ENCODE assay signal across 2 cellular contexts in the genomic region with DNA sequence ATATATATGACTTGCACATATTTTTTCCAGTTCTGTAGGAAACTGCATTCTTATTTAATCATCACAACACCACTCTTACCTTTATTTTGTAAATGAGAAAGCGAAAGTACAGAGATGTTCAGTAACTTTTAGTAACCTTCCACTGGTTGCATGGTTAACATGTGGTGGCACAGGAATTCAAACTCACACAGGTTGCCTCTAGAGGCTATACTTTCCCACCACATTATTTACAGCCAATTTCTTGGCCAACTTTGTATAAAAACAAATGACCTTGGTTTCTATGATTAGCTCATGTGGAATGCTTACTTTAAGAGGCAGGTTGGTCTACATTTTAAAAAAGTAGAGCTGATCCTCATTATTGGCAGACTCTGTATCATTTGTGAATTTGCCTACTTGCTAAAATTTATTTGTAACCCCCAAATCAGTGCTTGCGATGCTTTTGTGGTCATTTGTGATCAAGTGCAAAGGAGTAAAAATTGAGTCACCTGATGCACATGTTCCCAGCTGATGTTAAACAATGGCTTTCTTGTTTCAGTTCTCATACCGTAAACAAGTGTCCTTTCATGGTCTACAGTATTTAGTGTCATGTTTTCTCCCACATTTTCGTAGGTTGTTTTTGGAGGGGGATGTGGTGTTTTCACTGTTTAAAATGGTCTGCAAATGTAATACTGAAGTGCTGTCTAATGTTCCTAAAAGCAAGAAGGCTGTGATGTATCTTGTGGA.
TF ChIP-seq lines count a peak whose summit lies in the region.

No MANE protein-coding gene starts in this region.

TF ChIP-seq in GM12891, 5 proteins besides CTCF, POLR2A, EP300 and RAD21:
- no peak for TF ChIP-seq PAX5 (IDR thresholded peaks at IDR 0.05; ENCODE audit: insufficient read depth, low read length, severe bottlenecking)
- no peak for TF ChIP-seq TAF1 (IDR thresholded peaks at IDR 0.05; ENCODE audit: low read depth, low read length)
- no peak for TF ChIP-seq POU2F2 (IDR thresholded peaks at IDR 0.05; ENCODE audit: low read depth, low read length)
TF ChIP-seq in GM12891: peak in this region for 0.

TF ChIP-seq in GM12878, 131 proteins besides CTCF, POLR2A, EP300 and RAD21:
- TF ChIP-seq, protein P1, sequence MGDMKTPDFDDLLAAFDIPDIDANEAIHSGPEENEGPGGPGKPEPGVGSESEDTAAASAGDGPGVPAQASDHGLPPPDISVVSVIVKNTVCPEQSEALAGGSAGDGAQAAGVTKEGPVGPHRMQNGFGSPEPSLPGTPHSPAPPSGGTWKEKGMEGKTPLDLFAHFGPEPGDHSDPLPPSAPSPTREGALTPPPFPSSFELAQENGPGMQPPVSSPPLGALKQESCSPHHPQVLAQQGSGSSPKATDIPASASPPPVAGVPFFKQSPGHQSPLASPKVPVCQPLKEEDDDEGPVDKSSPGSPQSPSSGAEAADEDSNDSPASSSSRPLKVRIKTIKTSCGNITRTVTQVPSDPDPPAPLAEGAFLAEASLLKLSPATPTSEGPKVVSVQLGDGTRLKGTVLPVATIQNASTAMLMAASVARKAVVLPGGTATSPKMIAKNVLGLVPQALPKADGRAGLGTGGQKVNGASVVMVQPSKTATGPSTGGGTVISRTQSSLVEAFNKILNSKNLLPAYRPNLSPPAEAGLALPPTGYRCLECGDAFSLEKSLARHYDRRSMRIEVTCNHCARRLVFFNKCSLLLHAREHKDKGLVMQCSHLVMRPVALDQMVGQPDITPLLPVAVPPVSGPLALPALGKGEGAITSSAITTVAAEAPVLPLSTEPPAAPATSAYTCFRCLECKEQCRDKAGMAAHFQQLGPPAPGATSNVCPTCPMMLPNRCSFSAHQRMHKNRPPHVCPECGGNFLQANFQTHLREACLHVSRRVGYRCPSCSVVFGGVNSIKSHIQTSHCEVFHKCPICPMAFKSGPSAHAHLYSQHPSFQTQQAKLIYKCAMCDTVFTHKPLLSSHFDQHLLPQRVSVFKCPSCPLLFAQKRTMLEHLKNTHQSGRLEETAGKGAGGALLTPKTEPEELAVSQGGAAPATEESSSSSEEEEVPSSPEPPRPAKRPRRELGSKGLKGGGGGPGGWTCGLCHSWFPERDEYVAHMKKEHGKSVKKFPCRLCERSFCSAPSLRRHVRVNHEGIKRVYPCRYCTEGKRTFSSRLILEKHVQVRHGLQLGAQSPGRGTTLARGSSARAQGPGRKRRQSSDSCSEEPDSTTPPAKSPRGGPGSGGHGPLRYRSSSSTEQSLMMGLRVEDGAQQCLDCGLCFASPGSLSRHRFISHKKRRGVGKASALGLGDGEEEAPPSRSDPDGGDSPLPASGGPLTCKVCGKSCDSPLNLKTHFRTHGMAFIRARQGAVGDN (IDR thresholded peaks at IDR 0.05): peak; percentile 5; the same call in 1 of the 2 replicates
- TF ChIP-seq BMI1 (IDR thresholded peaks at IDR 0.05; ENCODE audit: borderline replicate concordance) (no peak), ZZZ3 (IDR thresholded peaks at IDR 0.05; ENCODE audit: control insufficient read depth, insufficient read length, low read depth) (no peak), IKZF2 (IDR thresholded peaks at IDR 0.05) (peak in 1 of 2 experiments; percentile 9; a peak in 1 of 4 replicates), RUNX3 (IDR thresholded peaks at IDR 0.05; ENCODE audit: low read length) (peak; percentile 22; the same call in 1 of the 2 replicates), CUX1 (IDR thresholded peaks at IDR 0.05; ENCODE audit: insufficient replicate concordance, low read depth, low read length) (peak; percentile 30), FOXK2 (IDR thresholded peaks at IDR 0.05) (peak; percentile 71), MEF2B (IDR thresholded peaks at IDR 0.05; ENCODE audit: partially characterized antibody, poor library complexity, severe bottlenecking) (peak; percentile 81), BHLHE40 (IDR thresholded peaks at IDR 0.05; ENCODE audit: borderline replicate concordance in 1 of 2, low read depth in 2 of 2, low read length in 1 of 2) (peak; percentile 68 to 75; a peak in 3 of 4 replicates), HDAC2 (IDR thresholded peaks at IDR 0.05) (no peak), NBN (IDR thresholded peaks at IDR 0.05) (0 out of 2 replicates have a peak, but pooled peaks have one; percentile 33), MXI1 (IDR thresholded peaks at IDR 0.05; ENCODE audit: low read depth, low read length) (no peak; the same call in 1 of the 2 replicates), MTA2 (IDR thresholded peaks at IDR 0.05; ENCODE audit: low read depth) (peak; percentile 41; the same call in 1 of the 2 replicates), SMAD1 (IDR thresholded peaks at IDR 0.05; ENCODE audit: low read depth, partially characterized antibody) (peak; percentile 15), SKIL (IDR thresholded peaks at IDR 0.05; ENCODE audit: low read depth, poor library complexity, severe bottlenecking) (no peak), BRCA1 (IDR thresholded peaks at IDR 0.05; ENCODE audit: low read depth, low read length) (no peak), RAD51 (IDR thresholded peaks at IDR 0.05) (peak; percentile 84)
- TF ChIP-seq, protein P2, sequence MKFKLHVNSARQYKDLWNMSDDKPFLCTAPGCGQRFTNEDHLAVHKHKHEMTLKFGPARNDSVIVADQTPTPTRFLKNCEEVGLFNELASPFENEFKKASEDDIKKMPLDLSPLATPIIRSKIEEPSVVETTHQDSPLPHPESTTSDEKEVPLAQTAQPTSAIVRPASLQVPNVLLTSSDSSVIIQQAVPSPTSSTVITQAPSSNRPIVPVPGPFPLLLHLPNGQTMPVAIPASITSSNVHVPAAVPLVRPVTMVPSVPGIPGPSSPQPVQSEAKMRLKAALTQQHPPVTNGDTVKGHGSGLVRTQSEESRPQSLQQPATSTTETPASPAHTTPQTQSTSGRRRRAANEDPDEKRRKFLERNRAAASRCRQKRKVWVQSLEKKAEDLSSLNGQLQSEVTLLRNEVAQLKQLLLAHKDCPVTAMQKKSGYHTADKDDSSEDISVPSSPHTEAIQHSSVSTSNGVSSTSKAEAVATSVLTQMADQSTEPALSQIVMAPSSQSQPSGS (IDR thresholded peaks at IDR 0.05; ENCODE audit: low read length): peak; percentile 29; the same call in 1 of the 2 replicates
- TF ChIP-seq, protein P3, sequence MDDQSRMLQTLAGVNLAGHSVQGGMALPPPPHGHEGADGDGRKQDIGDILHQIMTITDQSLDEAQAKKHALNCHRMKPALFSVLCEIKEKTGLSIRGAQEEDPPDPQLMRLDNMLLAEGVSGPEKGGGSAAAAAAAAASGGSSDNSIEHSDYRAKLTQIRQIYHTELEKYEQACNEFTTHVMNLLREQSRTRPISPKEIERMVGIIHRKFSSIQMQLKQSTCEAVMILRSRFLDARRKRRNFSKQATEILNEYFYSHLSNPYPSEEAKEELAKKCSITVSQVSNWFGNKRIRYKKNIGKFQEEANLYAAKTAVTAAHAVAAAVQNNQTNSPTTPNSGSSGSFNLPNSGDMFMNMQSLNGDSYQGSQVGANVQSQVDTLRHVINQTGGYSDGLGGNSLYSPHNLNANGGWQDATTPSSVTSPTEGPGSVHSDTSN (IDR thresholded peaks at IDR 0.05; ENCODE audit: insufficient replicate concordance, low read depth, low read length): no peak
